27 cellular contexts compared by ENCODE assay signal in genomic region chr15:96802870-96803269, GRCh38.
"Had no signal": no experiment of that assay in that cellular context is flagged by ENCODE, and none has a peak within 500 bp of the region (broad histone marks: within the 10 kb centered on the region; RNA-seq: fewer than 3 reads in every experiment).

No MANE protein-coding gene starts in this region.

- H3K9me3 ChIP-seq: lower lobe of right lung, pancreas, prostate gland, sigmoid colon, spleen, suprapubic skin, thoracic aorta, tibial artery, upper lobe of right lung had no signal

- H3K27me3 ChIP-seq: hepatocyte, sigmoid colon had no signal

- H3K27ac Mint-ChIP-seq: naive thymus-derived CD8-positive, alpha-beta T cell; stimulated activated effector memory CD8-positive, alpha-beta T cell treated with anti-CD3 and anti-CD28 coated beads, Interleukin-12 subunit alpha, Interleukin-12 subunit beta, amount 100 ng/mL, for 72 hours; stimulated activated naive CD8-positive, alpha-beta T cell treated with anti-CD3 and anti-CD28 coated beads, Interleukin-15, Interleukin-2, amounts not matched to agents 100 ng/mL and 50 ng/mL, for 24 hours had no signal

- ATAC-seq: heart right ventricle; left cardiac atrium; left lobe of liver; lower lobe of right lung; naive thymus-derived CD8-positive, alpha-beta T cell; pancreas; right cardiac atrium; stimulated activated effector memory CD8-positive, alpha-beta T cell treated with anti-CD3 and anti-CD28 coated beads, Interleukin-12 subunit alpha, Interleukin-12 subunit beta, amount 100 ng/mL, for 72 hours; upper lobe of right lung had no signal

- H3K4me3 ChIP-seq: heart right ventricle, hepatocyte, lower lobe of right lung, pancreas, prostate gland, sigmoid colon, spleen, suprapubic skin, thoracic aorta, tibial artery, upper lobe of right lung had no signal

- H3K4me2 ChIP-seq: hepatocyte had no signal

- H3K27ac ChIP-seq: heart right ventricle, hepatocyte, lower lobe of right lung, pancreas, prostate gland, sigmoid colon, spleen, suprapubic skin, thoracic aorta, tibial artery, upper lobe of right lung had no signal

- H3K4me3 Mint-ChIP-seq: naive thymus-derived CD8-positive, alpha-beta T cell; stimulated activated effector memory CD8-positive, alpha-beta T cell treated with anti-CD3 and anti-CD28 coated beads, Interleukin-12 subunit alpha, Interleukin-12 subunit beta, amount 100 ng/mL, for 72 hours; stimulated activated naive CD8-positive, alpha-beta T cell treated with anti-CD3 and anti-CD28 coated beads, Interleukin-15, Interleukin-2, amounts not matched to agents 100 ng/mL and 50 ng/mL, for 24 hours had no signal

- DNase-seq: heart right ventricle; kidney glomerular epithelial cell; left cardiac atrium; lower lobe of right lung; mammary epithelial cell; mesenchymal stem cell; naive thymus-derived CD8-positive, alpha-beta T cell; nucleus accumbens; pancreas; posterior cingulate gyrus; retina; right cardiac atrium; sigmoid colon; small intestine; spleen; stimulated activated CD4-positive, alpha-beta T cell treated with anti-CD3 and anti-CD28 coated beads, Interleukin-4, amount 100 ng/mL, for 24 hours; stimulated activated naive CD4-positive, alpha-beta T cell; tibial artery; trophoblast cell; upper lobe of right lung had no signal

- H3K27me3 Mint-ChIP-seq: stimulated activated naive CD8-positive, alpha-beta T cell treated with anti-CD3 and anti-CD28 coated beads, Interleukin-15, Interleukin-2, amounts not matched to agents 100 ng/mL and 50 ng/mL, for 24 hours had no signal

- H2AFZ ChIP-seq: hepatocyte had no signal

- H3K4me1 ChIP-seq: heart right ventricle, lower lobe of right lung, pancreas, prostate gland, sigmoid colon, spleen, suprapubic skin, tibial artery, upper lobe of right lung had no signal

- H3K36me3 ChIP-seq: heart right ventricle, lower lobe of right lung, pancreas, prostate gland, sigmoid colon, spleen, suprapubic skin, thoracic aorta, tibial artery, upper lobe of right lung had no signal

- H3K79me2 ChIP-seq: hepatocyte had no signal

- H3K36me3 Mint-ChIP-seq: naive thymus-derived CD8-positive, alpha-beta T cell; stimulated activated effector memory CD8-positive, alpha-beta T cell treated with anti-CD3 and anti-CD28 coated beads, Interleukin-12 subunit alpha, Interleukin-12 subunit beta, amount 100 ng/mL, for 72 hours had no signal

- H3K4me1 Mint-ChIP-seq: naive thymus-derived CD8-positive, alpha-beta T cell; stimulated activated effector memory CD8-positive, alpha-beta T cell treated with anti-CD3 and anti-CD28 coated beads, Interleukin-12 subunit alpha, Interleukin-12 subunit beta, amount 100 ng/mL, for 72 hours had no signal
